ENCODE assay signal across 16 cellular contexts in genomic region chr5:10866913-10867312, GRCh38.
DNase-seq lines count a peak whose midpoint lies in the region; ATAC-seq, FAIRE-seq and TF ChIP-seq lines count a peak whose summit lies in the region.
"Had no signal": no experiment of that assay in that cellular context is flagged by ENCODE, and none has a peak within 500 bp of the region (broad histone marks: within the 10 kb centered on the region; RNA-seq: fewer than 3 reads in every experiment).

No MANE protein-coding gene starts in this region.

- no peaks in the 10 kb centered on the region for H3K36me3 ChIP-seq in HepG2 (replicated peaks in 1 of 2; ENCODE audit: control insufficient read depth in 1 of 2, insufficient read depth in 2 of 2, low read length in 2 of 2)
- no peaks in the 10 kb centered on the region for H3K36me3 ChIP-seq in right lobe of liver
- no peaks in the 10 kb centered on the region for H3K36me3 ChIP-seq in PC-3 (ENCODE audit: low read depth, low read length)
- H3K36me3 ChIP-seq in upper lobe of right lung: no peaks in the 10 kb centered on the region
- H3K36me3 ChIP-seq: gastroesophageal sphincter, tibial artery had no signal

- POLR2A ChIA-PET in HepG2 (lab: Yijun Ruan, JAX): no interaction called here
- POLR2A ChIA-PET in PC-3 (lab: Charles Lee; ENCODE audit: unreplicated experiment): no interaction called here

- CTCF ChIA-PET in HepG2 (lab: Yijun Ruan, JAX; ENCODE audit: low intra/inter-chr PET ratio, low total read pairs) (no interaction called here), PC-3 (lab: Charles Lee) (no interaction called here)

- H4K20me1 ChIP-seq in HepG2 (ENCODE audit: insufficient read depth, low read length) (no peaks in the 10 kb centered on the region), PC-3 (ENCODE audit: low read length) (no peaks in the 10 kb centered on the region)

- H3K9me3 ChIP-seq in HepG2 (ENCODE audit: low read length) (no peaks in the 10 kb centered on the region), right lobe of liver (no peaks in the 10 kb centered on the region), PC-3 (ENCODE audit: low read length) (no peaks in the 10 kb centered on the region), upper lobe of right lung (no peaks in the 10 kb centered on the region)
- H3K9me3 ChIP-seq: gastroesophageal sphincter, tibial artery had no signal

- H2AFZ ChIP-seq in HepG2 (ENCODE audit: low read length): no peak overlapping the region
- no peak overlapping the region for H2AFZ ChIP-seq in PC-3 (ENCODE audit: low read length)

- no peak for TF ChIP-seq RAD21 in HepG2 (CRISPR knock-in tag; IDR thresholded peaks at IDR 0.05)

- H3K9me2 ChIP-seq in PC-3 (replicated peaks; ENCODE audit: low read length): no peaks in the 10 kb centered on the region

- 28% methylated on average over 4 of the region's 4 CpGs for WGBS in HepG2 (ENCODE audit: low lambda C conversion rate)
- 34% methylated on average over 4 of the region's 4 CpGs for WGBS in right lobe of liver (ENCODE audit: insufficient coverage, low coverage, low lambda C conversion rate, missing lambda C conversion rate)

- TF ChIP-seq CTCF in HepG2 (CRISPR knock-in tag; IDR thresholded peaks at IDR 0.05) (peak; percentile 43), right lobe of liver (IDR thresholded peaks at IDR 0.05) (no peak), PC-3 (conservative IDR thresholded peaks at IDR 0.05; ENCODE audit: low read depth, low read length) (peak; percentile 48; the same call in 1 of the 2 replicates), fibroblast of the aortic adventitia (IDR thresholded peaks at IDR 0.05; ENCODE audit: insufficient read depth, low read length) (peak; percentile 12), upper lobe of right lung (IDR thresholded peaks at IDR 0.05) (peak; percentile 7)

- H3K9ac ChIP-seq in HepG2 (ENCODE audit: insufficient read depth, low read depth, low read length) (no peak overlapping the region), PC-3 (ENCODE audit: low read length) (no peak overlapping the region)

- ATAC-seq in HepG2 (no peak), right lobe of liver (no peak), PC-3 (no peak), upper lobe of right lung (peak; percentile 45), HG03139 (IDR thresholded peaks at IDR 0.05; ENCODE audit: unreplicated experiment) (no peak)
- ATAC-seq: gastroesophageal sphincter had no signal

- H3K79me2 ChIP-seq in HepG2 (ENCODE audit: insufficient read depth, low read length) (no peaks in the 10 kb centered on the region), PC-3 (ENCODE audit: low read length) (no peaks in the 10 kb centered on the region)

- H3K4me1 ChIP-seq in HepG2 (ENCODE audit: insufficient read depth, low read length): no peaks in the 10 kb centered on the region
- H3K4me1 ChIP-seq in right lobe of liver: no peaks in the 10 kb centered on the region
- no peaks in the 10 kb centered on the region for H3K4me1 ChIP-seq in PC-3 (ENCODE audit: insufficient read depth, low read length)
- H3K4me1 ChIP-seq in upper lobe of right lung: no peaks in the 10 kb centered on the region
- H3K4me1 ChIP-seq: gastroesophageal sphincter, tibial artery had no signal

- H3K27me3 ChIP-seq in HepG2 (ENCODE audit: control insufficient read depth in 1 of 2, insufficient read depth in 2 of 2, low read length in 2 of 2) (peaks cover 0 to 5% of the 10 kb centered on the region in 2 experiments; a peak in 1 of 5 replicates), right lobe of liver (no peaks in the 10 kb centered on the region), PC-3 (ENCODE audit: low read length) (no peaks in the 10 kb centered on the region), upper lobe of right lung (no peaks in the 10 kb centered on the region)

- BruUV-seq in HepG2 (replicated peaks; lab: Mats Ljungman, UMichigan) (no TSS peak), PC-3 (replicated peaks; lab: Mats Ljungman, UMichigan) (no TSS peak)

- TF ChIP-seq POLR2A in HepG2 (IDR thresholded peaks at IDR 0.05; ENCODE audit: insufficient read depth in 1 of 2, low read depth in 2 of 2, low read length in 2 of 2) (no peak), right lobe of liver (IDR thresholded peaks at IDR 0.05) (no peak)

- intact Hi-C loops in HepG2 (cut with micrococcal nuclease; ENCODE audit: unreplicated experiment): loop anchor here (10.0 kb wide), 1 partner anchor 178 kb away; no protein-coding TSS in a partner anchor
- intact Hi-C loops in right lobe of liver (cut with DNase I): no loop called here
- intact Hi-C loops in PC-3 (cut with micrococcal nuclease): no loop called here
- intact Hi-C loops in upper lobe of right lung (cut with DNase I): no loop called here

- no peak for DNase-seq in HepG2 (ENCODE audit: low spot score)
- DNase-seq in right lobe of liver: no peak
- DNase-seq in PC-3: peak; percentile 45
- DNase-seq in fibroblast of the aortic adventitia (ENCODE audit: low read depth): no peak
- no peak for DNase-seq in upper lobe of right lung
- no peak for DNase-seq in NCI-H2171 treated with DMSO at 0.1 percent for 48 hours (lab: John Stamatoyannopoulos, UW)
- no peak for DNase-seq in KBM-7
- DNase-seq: activated naive CD8-positive, alpha-beta T cell treated with anti-CD3 and anti-CD28 coated beads for 36 hours; immature natural killer cell; NCI-H1105 treated with DMSO at 0.1 percent for 48 hours; Right ventricle myocardium superior; stimulated activated CD4-positive, alpha-beta T cell treated with anti-CD3 and anti-CD28 coated beads, Interleukin-4, amount 100 ng/mL, for 4 hours; T-helper 2 cell; tibial artery had no signal

- in situ Hi-C loops in HepG2 (cut with HindIII; ENCODE audit: extremely low pct_ligation_motif_present, low pct_unique_long_range_greater_than_20kb) (no loop called here), KBM-7 (cut with MboI; ENCODE audit: low pct_unique_long_range_greater_than_20kb, low sequenced_read_pairs) (no loop called here)

- TF ChIP-seq EP300 in HepG2 (IDR thresholded peaks at IDR 0.05; ENCODE audit: low read depth in 2 of 2, low read length in 2 of 2) (no peak), HepG2 (CRISPR knock-in tag; IDR thresholded peaks at IDR 0.05; ENCODE audit: borderline replicate concordance) (no peak)

- H3K4me2 ChIP-seq in HepG2 (ENCODE audit: low read depth, low read length) (no peak overlapping the region), PC-3 (ENCODE audit: low read length) (no peak overlapping the region)

- no peaks in the 10 kb centered on the region for H3F3A ChIP-seq in PC-3 (ENCODE audit: low read length, unreplicated experiment)

- no peak for FAIRE-seq in HepG2 (lab: Jason Lieb, UNC)

- H3K4me3 ChIP-seq in HepG2 (replicated peaks in 1 of 3; ENCODE audit: insufficient read depth in 1 of 3, low read depth in 2 of 3, low read length in 3 of 3) (no peak overlapping the region), right lobe of liver (no peak overlapping the region), PC-3 (ENCODE audit: low read length) (no peak overlapping the region), fibroblast of the aortic adventitia (ENCODE audit: low read depth, low read length) (no peak overlapping the region), upper lobe of right lung (no peak overlapping the region)
- H3K4me3 ChIP-seq: gastroesophageal sphincter, tibial artery had no signal

- H3K27ac ChIP-seq in HepG2 (ENCODE audit: extremely low read length, insufficient read depth, low read length) (no peak overlapping the region), right lobe of liver (no peak overlapping the region), PC-3 (ENCODE audit: low read length) (no peak overlapping the region), upper lobe of right lung (peak overlapping the region; percentile 60)
- H3K27ac ChIP-seq: gastroesophageal sphincter, tibial artery had no signal

TF ChIP-seq in HepG2, 621 proteins besides CTCF, POLR2A, EP300 and RAD21:
- TF ChIP-seq STAG1 (CRISPR knock-in tag; IDR thresholded peaks at IDR 0.05) (peak; percentile 31; the same call in 1 of the 2 replicates), WIZ (CRISPR knock-in tag; IDR thresholded peaks at IDR 0.05) (no peak)

Comparison
In these comparisons a context has a peak if more than half of its experiments do, and no peak if none do; other contexts are left out.
1. CTCF ChIP-seq: peak in HepG2 (single experiment), PC-3 (single experiment), fibroblast of the aortic adventitia (single experiment) and upper lobe of right lung (single experiment); none in right lobe of liver (0 of 4).